16 cellular contexts compared by ENCODE assay signal in genomic region chr14:19801118-19801464, GRCh38. TPM values are rescaled to one million over a fixed set of nuclear protein-coding genes. Genes with fewer than 3 reads are reported as not detected.
DNase-seq lines count a peak whose midpoint lies in the region; ATAC-seq and TF ChIP-seq lines count a peak whose summit lies in the region.
"Had no signal": no experiment of that assay in that cellular context is flagged by ENCODE, and none has a peak within 500 bp of the region (broad histone marks: within the 10 kb centered on the region; RNA-seq: fewer than 3 reads in every experiment).

No MANE protein-coding gene starts in this region.

- 78 to 85% methylated on average over 13 of the region's 13 CpGs for WGBS in upper lobe of left lung, 2 donors

- H3K4me1 ChIP-seq in mucosa of descending colon (ENCODE audit: low read depth) (no peaks in the 10 kb centered on the region), upper lobe of left lung (no peaks in the 10 kb centered on the region)
- H3K4me1 ChIP-seq: HAP-1, SJCRH30 had no signal

- peaks cover 83% of the 10 kb centered on the region for H3K9me3 ChIP-seq in mucosa of descending colon
- no peaks in the 10 kb centered on the region for H3K9me3 ChIP-seq in upper lobe of left lung
- H3K9me3 ChIP-seq: SJCRH30 had no signal

- H3K4me3 ChIP-seq in dorsolateral prefrontal cortex (peak overlapping the region in 23 of 59 donors; percentile 1 to 52 (median 25)), mucosa of descending colon (no peak overlapping the region), upper lobe of left lung (no peak overlapping the region)
- H3K4me3 ChIP-seq: HAP-1, SJCRH30 had no signal

- intact Hi-C loops in dorsolateral prefrontal cortex (cut with DNase I) = loop anchor here in 1 of 2 donors (2.0 to 5.0 kb wide), 2 partner anchors 46 to 76 kb away; partner anchors contain the start of gene OR4K2
- intact Hi-C loops in mucosa of descending colon (cut with DNase I, micrococcal nuclease) = no loop called here

- H3K36me3 ChIP-seq in mucosa of descending colon (ENCODE audit: low read depth) (no peaks in the 10 kb centered on the region), upper lobe of left lung (no peaks in the 10 kb centered on the region)
- H3K36me3 ChIP-seq: HAP-1, SJCRH30 had no signal

- H3K27ac ChIP-seq in angular gyrus (ENCODE audit: low read depth, low read length) (peak overlapping the region; percentile 77), dorsolateral prefrontal cortex (peak overlapping the region in 54 of 59 donors; percentile 42 to 98 (median 88)), upper lobe of left lung (no peak overlapping the region)
- H3K27ac ChIP-seq: SJCRH30 had no signal

- H3K27me3 ChIP-seq in dorsolateral prefrontal cortex (peaks cover 0 to 39% (median 4%) of the 10 kb centered on the region in 45 donors), upper lobe of left lung (no peaks in the 10 kb centered on the region)
- H3K27me3 ChIP-seq: SJCRH30 had no signal

- peak; percentile 36 for ATAC-seq in mucosa of descending colon
- ATAC-seq in upper lobe of left lung (ENCODE audit: low FRiP score in 2 of 2) = peak; percentile 23 to 27
- no peak for ATAC-seq in GM19397 (IDR thresholded peaks at IDR 0.05; ENCODE audit: unreplicated experiment)

- TF ChIP-seq POLR2A in upper lobe of left lung (IDR thresholded peaks at IDR 0.05) = no peak

- DNase-seq in dorsolateral prefrontal cortex = no peak
- no peak for DNase-seq in mucosa of descending colon
- no peak for DNase-seq in upper lobe of left lung
- DNase-seq in stimulated activated CD4-positive, alpha-beta T cell treated with anti-CD3 and anti-CD28 coated beads, Interleukin-15, amount 100 ng/mL, for 24 hours = no peak
- no peak for DNase-seq in mucosa of gallbladder (ENCODE audit: low spot score)
- DNase-seq: Calu3; CD4-positive, alpha-beta memory T cell; DMS53; NCI-H1105 treated with DMSO at 0.1 percent for 48 hours; NK-92 treated with Interleukin-12 subunit alpha and Interleukin-12 subunit beta, amount 100 ng/mL, for 24 hours; OCI-M1 had no signal

- TF ChIP-seq EP300 in upper lobe of left lung (IDR thresholded peaks at IDR 0.05) = no peak

- TF ChIP-seq CTCF in dorsolateral prefrontal cortex (IDR thresholded peaks at IDR 0.05 in 54 of 56, conservative IDR thresholded peaks at IDR 0.05 in 2 of 56; ENCODE audit: low read depth in 1 of 56, partially characterized antibody in 56 of 56) (no peak), mucosa of descending colon (IDR thresholded peaks at IDR 0.05) (no peak), upper lobe of left lung (IDR thresholded peaks at IDR 0.05) (no peak)

RNA-seq across cellular contexts. Expression of gene OR4N2, which starts 2.5 kb away (rescaled TPM):
- total RNA-seq in dorsolateral prefrontal cortex (1 to 10 TPM in 5 of 120 experiments, under 1 TPM in 34, not detected in 81; 0.12 to 1.2 (median 0.36) TPM), mucosa of descending colon (not detected), upper lobe of left lung (not detected), mucosa of gallbladder (not detected)
- total RNA-seq: Calu3; CD4-positive, alpha-beta memory T cell; SJCRH30 had no signal

RNA-seq across cellular contexts. Expression of gene OR4M1, which starts 27.8 kb away (rescaled TPM):
- total RNA-seq in dorsolateral prefrontal cortex = not detected
- not detected for total RNA-seq in mucosa of descending colon
- total RNA-seq in upper lobe of left lung = not detected
- total RNA-seq in mucosa of gallbladder = not detected
- total RNA-seq: Calu3; CD4-positive, alpha-beta memory T cell; RPMI7951; SJCRH30 had no signal

RNA-seq across cellular contexts. Expression of gene OR4Q3, which starts 57.7 kb away (rescaled TPM):
- not detected for total RNA-seq in dorsolateral prefrontal cortex
- not detected for total RNA-seq in mucosa of descending colon
- not detected for total RNA-seq in upper lobe of left lung
- not detected for total RNA-seq in mucosa of gallbladder
- total RNA-seq: Calu3; CD4-positive, alpha-beta memory T cell; RPMI7951; SJCRH30 had no signal

Comparison
In these comparisons a context has a peak if more than half of its experiments do, and no peak if none do; other contexts are left out.
1. H3K27ac ChIP-seq: peak in angular gyrus (single experiment) and dorsolateral prefrontal cortex (54 of 59); none in upper lobe of left lung (0 of 4).